In genomic region chr18:11500153-11501122, GRCh38 we compare ENCODE assay signal across 7 cellular contexts.
DNase-seq lines count a peak whose midpoint lies in the region; ATAC-seq, FAIRE-seq and TF ChIP-seq lines count a peak whose summit lies in the region.

No MANE protein-coding gene starts in this region.

- no peak for TF ChIP-seq POLR2A in erythroblast (IDR thresholded peaks at IDR 0.05; ENCODE audit: low read length)

- intact Hi-C loops in CD14-positive monocyte (cut with micrococcal nuclease): no loop called here

- H3K4me3 ChIP-seq in bronchial epithelial cell (ENCODE audit: low read depth, low read length) (no peak overlapping the region), small intestine (ENCODE audit: low read depth in 1 of 2, low read length in 2 of 2) (no peak overlapping the region)

- no peak for TF ChIP-seq CTCF in bronchial epithelial cell (IDR thresholded peaks at IDR 0.05; ENCODE audit: insufficient read depth, low read length, severe bottlenecking)
- no peak for TF ChIP-seq CTCF in CD14-positive monocyte (IDR thresholded peaks at IDR 0.05)

- H3K27ac ChIP-seq in small intestine (ENCODE audit: low read depth in 1 of 2, low read length in 1 of 2): no peak overlapping the region

- peak; percentile 67 for ATAC-seq in GM19438 (IDR thresholded peaks at IDR 0.05; ENCODE audit: low read depth, unreplicated experiment)

- H3K27me3 Mint-ChIP-seq in CD14-positive monocyte (ENCODE audit: low read depth in 3 of 3): peaks cover 2 to 6% (median 2%) of the 10 kb centered on the region in 3 donors

- no peak overlapping the region for H3K4me3 Mint-ChIP-seq in CD14-positive monocyte

- no peaks in the 10 kb centered on the region for H3K9me3 ChIP-seq in small intestine (ENCODE audit: control insufficient read depth, low read depth)

- no peak overlapping the region for H3K27ac Mint-ChIP-seq in CD14-positive monocyte

- DNase-seq in HS-5 (ENCODE audit: low read depth) (peak; percentile 93), bronchial epithelial cell (ENCODE audit: low read depth) (peak; percentile 95), small intestine (peak; percentile 2), CD14-positive monocyte (ENCODE audit: low spot score) (no peak), erythroblast (lab: John Stamatoyannopoulos, UW) (no peak), NCI-H446 treated with DMSO at 0.1 percent for 48 hours (lab: John Stamatoyannopoulos, UW) (no peak)

- no peaks in the 10 kb centered on the region for H3K36me3 ChIP-seq in bronchial epithelial cell (ENCODE audit: control insufficient read depth, insufficient read depth, low read length)
- no peaks in the 10 kb centered on the region for H3K36me3 ChIP-seq in small intestine (ENCODE audit: control insufficient read depth in 2 of 2, insufficient read depth in 2 of 2, low read length in 2 of 2)

- WGBS in small intestine, 3 donors: 27 to 47% (median 34%) methylated on average over 8 of the region's 8 CpGs

- H3K4me1 ChIP-seq in small intestine (ENCODE audit: control insufficient read depth in 2 of 2, insufficient read depth in 1 of 2, low read depth in 1 of 2, low read length in 1 of 2): no peaks in the 10 kb centered on the region

- FAIRE-seq in bronchial epithelial cell (lab: Jason Lieb, UNC): peak; percentile 43
- no peak for FAIRE-seq in small intestine (lab: Jason Lieb, UNC)

- H3K27me3 ChIP-seq in bronchial epithelial cell (ENCODE audit: control insufficient read depth, insufficient read depth, low read length) (no peaks in the 10 kb centered on the region), small intestine (ENCODE audit: control insufficient read depth in 2 of 2, insufficient read depth in 2 of 2, low read length in 2 of 2) (no peaks in the 10 kb centered on the region)

- H3K9me3 Mint-ChIP-seq in CD14-positive monocyte: peaks cover 0 to 6% (median 2%) of the 10 kb centered on the region in 7 donors

- no peaks in the 10 kb centered on the region for H3K36me3 Mint-ChIP-seq in CD14-positive monocyte

- no peaks in the 10 kb centered on the region for H3K4me1 Mint-ChIP-seq in CD14-positive monocyte

Comparison
In these comparisons a context has a peak if more than half of its experiments do, and no peak if none do; other contexts are left out.
1. DNase-seq: peak in HS-5 (single experiment), bronchial epithelial cell (single experiment) and small intestine (single experiment); none in CD14-positive monocyte (single experiment), erythroblast (0 of 2) and NCI-H446 treated with DMSO at 0.1 percent for 48 hours (single experiment).